ENCODE assay signal across 19 cellular contexts in the genomic region with DNA sequence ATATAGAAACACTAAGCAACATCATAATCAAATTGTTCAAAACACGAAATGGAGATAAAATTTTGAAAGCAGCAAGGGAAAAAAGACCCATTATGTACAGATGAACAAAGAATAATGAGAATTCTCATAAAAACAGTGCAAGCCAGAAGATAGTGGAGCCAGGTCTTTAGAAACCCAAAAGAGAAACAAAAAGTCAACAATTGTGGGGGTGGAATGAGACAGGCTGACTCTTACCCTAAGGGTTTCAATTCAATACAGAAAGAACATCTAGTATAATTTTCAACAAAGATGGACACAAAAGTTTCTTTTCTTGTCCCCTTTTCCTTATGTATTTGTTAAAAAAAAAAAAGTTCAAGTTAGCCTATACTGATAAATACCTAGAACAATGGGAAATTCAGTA. TPM values are rescaled to one million over a fixed set of nuclear protein-coding genes. Genes with fewer than 3 reads are reported as not detected.
"Had no signal": no experiment of that assay in that cellular context is flagged by ENCODE, and none has a peak within 500 bp of the region (broad histone marks: within the 10 kb centered on the region; RNA-seq: fewer than 3 reads in every experiment).

No MANE protein-coding gene starts in this region.

- H3K4me2 ChIP-seq: hepatocyte had no signal

- ATAC-seq: effector memory CD8-positive, alpha-beta T cell; psoas muscle had no signal

- H3K9me3 Mint-ChIP-seq: activated CD4-positive, alpha-beta memory T cell treated with anti-CD3 and anti-CD28 coated beads, Interleukin-2, amount 10 ng/mL, durations not matched to agents 7 days and 5 days; activated T-helper 1 cell treated with anti-CD3 and anti-CD28 coated beads, Interleukin-12 subunit alpha, Interleukin-12 subunit beta, Interleukin-2, Interleukin-4 antibody, amounts not matched to agents 30 ng/mL and 10 ng/mL and 1 ng/mL, durations not matched to agents 14 hours and 24 hours and 36 hours; dendritic cell treated with granulocyte-macrophage colony-stimulating factor and Interleukin-4, amounts not matched to agents 40 ng/mL and 50 ng/mL, for 4 days; nephron had no signal

- H3K27ac ChIP-seq: hepatocyte, left ventricle myocardium inferior, psoas muscle had no signal

- H3K27me3 Mint-ChIP-seq: activated CD4-positive, alpha-beta memory T cell treated with anti-CD3 and anti-CD28 coated beads, Interleukin-2, amount 10 ng/mL, durations not matched to agents 7 days and 5 days; effector memory CD8-positive, alpha-beta T cell had no signal

- H3K4me3 Mint-ChIP-seq: activated CD4-positive, alpha-beta memory T cell treated with anti-CD3 and anti-CD28 coated beads, Interleukin-2, amount 10 ng/mL, durations not matched to agents 7 days and 5 days; activated T-helper 1 cell treated with anti-CD3 and anti-CD28 coated beads, Interleukin-12 subunit alpha, Interleukin-12 subunit beta, Interleukin-2, Interleukin-4 antibody, amounts not matched to agents 30 ng/mL and 10 ng/mL and 1 ng/mL, durations not matched to agents 14 hours and 24 hours and 36 hours; dendritic cell treated with granulocyte-macrophage colony-stimulating factor and Interleukin-4, amounts not matched to agents 40 ng/mL and 50 ng/mL, for 4 days; effector memory CD8-positive, alpha-beta T cell; nephron had no signal

- H3K27ac Mint-ChIP-seq: activated CD4-positive, alpha-beta memory T cell treated with anti-CD3 and anti-CD28 coated beads, Interleukin-2, amount 10 ng/mL, durations not matched to agents 7 days and 5 days; activated T-helper 1 cell treated with anti-CD3 and anti-CD28 coated beads, Interleukin-12 subunit alpha, Interleukin-12 subunit beta, Interleukin-2, Interleukin-4 antibody, amounts not matched to agents 30 ng/mL and 10 ng/mL and 1 ng/mL, durations not matched to agents 14 hours and 24 hours and 36 hours; dendritic cell treated with granulocyte-macrophage colony-stimulating factor and Interleukin-4, amounts not matched to agents 40 ng/mL and 50 ng/mL, for 4 days; effector memory CD8-positive, alpha-beta T cell; nephron had no signal

- H3K4me1 ChIP-seq: left ventricle myocardium inferior, psoas muscle had no signal

- H3K36me3 ChIP-seq: left ventricle myocardium inferior had no signal

- H3K79me2 ChIP-seq: hepatocyte had no signal

- H3K4me1 Mint-ChIP-seq: activated CD4-positive, alpha-beta memory T cell treated with anti-CD3 and anti-CD28 coated beads, Interleukin-2, amount 10 ng/mL, durations not matched to agents 7 days and 5 days; nephron had no signal

- H3K9me3 ChIP-seq: left ventricle myocardium inferior, psoas muscle had no signal

- H2AFZ ChIP-seq: hepatocyte had no signal

- H3K27me3 ChIP-seq: hepatocyte had no signal

- DNase-seq: activated CD4-positive, alpha-beta memory T cell treated with anti-CD3 and anti-CD28 coated beads, Interleukin-2, amount 10 ng/mL, durations not matched to agents 7 days and 5 days; activated CD4-positive, alpha-beta T cell treated with anti-CD3 and anti-CD28 coated beads for 1 hour; activated naive CD4-positive, alpha-beta T cell treated with Interleukin-2 at 50 U/mL for 16 hours; central memory CD4-positive, alpha-beta T cell; effector memory CD8-positive, alpha-beta T cell; kidney; left ventricle myocardium inferior; mesenchymal stem cell; occipital lobe; psoas muscle; stimulated activated CD4-positive, alpha-beta T cell treated with anti-CD3 and anti-CD28 coated beads, Interleukin-2, amount 100 ng/mL, for 48 hours; stimulated activated naive CD4-positive, alpha-beta T cell treated with Interleukin-2 at 50 U/mL for 16 hours; T1000; trophoblast cell had no signal

- H3K4me3 ChIP-seq: hepatocyte, left ventricle myocardium inferior, psoas muscle had no signal

RNA-seq across cellular contexts. Expression of gene MAGEB2, which starts 34.0 kb away (rescaled TPM):
- total RNA-seq: activated CD4-positive, alpha-beta memory T cell treated with anti-CD3 and anti-CD28 coated beads, Interleukin-2, amount 10 ng/mL, durations not matched to agents 7 days and 5 days; activated T-helper 1 cell treated with anti-CD3 and anti-CD28 coated beads, Interleukin-12 subunit alpha, Interleukin-12 subunit beta, Interleukin-2, Interleukin-4 antibody, amounts not matched to agents 30 ng/mL and 10 ng/mL and 1 ng/mL, durations not matched to agents 14 hours and 24 hours and 36 hours; epithelial cell of proximal tubule; hepatocyte; left ventricle myocardium inferior; occipital lobe; psoas muscle had no signal
- polyA plus RNA-seq: hepatocyte, psoas muscle had no signal

RNA-seq across cellular contexts. Expression of gene MAGEB3, which starts 49.1 kb away (rescaled TPM):
- total RNA-seq: activated CD4-positive, alpha-beta memory T cell treated with anti-CD3 and anti-CD28 coated beads, Interleukin-2, amount 10 ng/mL, durations not matched to agents 7 days and 5 days; activated T-helper 1 cell treated with anti-CD3 and anti-CD28 coated beads, Interleukin-12 subunit alpha, Interleukin-12 subunit beta, Interleukin-2, Interleukin-4 antibody, amounts not matched to agents 30 ng/mL and 10 ng/mL and 1 ng/mL, durations not matched to agents 14 hours and 24 hours and 36 hours; epithelial cell of proximal tubule; hepatocyte; kidney; left ventricle myocardium inferior; occipital lobe; psoas muscle had no signal
- polyA plus RNA-seq: hepatocyte, psoas muscle had no signal
